ENCODE assay signal across 1 cellular context in the genomic region with DNA sequence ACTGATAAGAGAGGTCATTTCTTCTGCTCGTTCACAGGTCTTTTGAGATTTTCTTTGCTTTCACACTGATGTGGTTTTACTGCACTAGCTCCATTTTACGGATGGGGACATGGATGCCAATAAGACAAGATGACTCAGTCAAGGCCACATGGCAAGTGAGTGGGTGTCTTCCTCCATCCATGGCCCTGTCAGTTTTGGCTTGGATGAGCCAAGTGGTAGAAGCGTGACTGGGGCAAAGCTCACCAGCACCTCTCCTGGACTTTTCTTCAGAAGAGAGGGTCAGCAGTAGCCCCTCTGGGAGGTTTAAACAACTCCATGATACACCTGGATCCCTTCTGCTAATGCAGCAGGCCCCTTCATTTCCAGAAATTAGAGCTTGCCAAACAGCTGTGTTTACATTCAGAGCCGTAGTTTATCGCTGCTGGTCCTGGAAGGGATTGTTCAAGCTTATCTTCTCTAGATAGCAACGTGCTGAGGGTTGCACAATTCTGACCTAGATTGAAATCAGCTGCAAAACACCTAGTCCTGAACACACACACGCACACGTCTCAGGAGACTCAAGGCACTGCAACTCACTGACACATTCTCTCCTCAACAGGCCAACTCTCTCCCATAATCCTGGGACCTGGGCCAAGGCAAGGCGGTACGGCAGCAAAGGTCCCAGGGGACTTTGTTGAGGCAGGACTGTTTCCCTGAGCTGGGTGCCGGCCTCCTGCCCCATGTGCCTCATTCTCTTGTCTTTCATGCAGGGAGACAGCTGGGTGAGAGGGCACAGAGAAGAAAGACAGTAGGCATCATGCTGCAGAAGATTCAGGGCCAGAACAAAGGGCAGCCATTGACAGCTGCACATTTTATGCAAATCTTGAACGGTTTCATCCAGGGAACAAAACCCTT.
TF ChIP-seq lines count a peak whose summit lies in the region.

No MANE protein-coding gene starts in this region.

TF ChIP-seq in K562, 482 proteins besides CTCF, POLR2A, EP300 and RAD21 (continued from another document and continues in another):
- TF ChIP-seq, protein P1, sequence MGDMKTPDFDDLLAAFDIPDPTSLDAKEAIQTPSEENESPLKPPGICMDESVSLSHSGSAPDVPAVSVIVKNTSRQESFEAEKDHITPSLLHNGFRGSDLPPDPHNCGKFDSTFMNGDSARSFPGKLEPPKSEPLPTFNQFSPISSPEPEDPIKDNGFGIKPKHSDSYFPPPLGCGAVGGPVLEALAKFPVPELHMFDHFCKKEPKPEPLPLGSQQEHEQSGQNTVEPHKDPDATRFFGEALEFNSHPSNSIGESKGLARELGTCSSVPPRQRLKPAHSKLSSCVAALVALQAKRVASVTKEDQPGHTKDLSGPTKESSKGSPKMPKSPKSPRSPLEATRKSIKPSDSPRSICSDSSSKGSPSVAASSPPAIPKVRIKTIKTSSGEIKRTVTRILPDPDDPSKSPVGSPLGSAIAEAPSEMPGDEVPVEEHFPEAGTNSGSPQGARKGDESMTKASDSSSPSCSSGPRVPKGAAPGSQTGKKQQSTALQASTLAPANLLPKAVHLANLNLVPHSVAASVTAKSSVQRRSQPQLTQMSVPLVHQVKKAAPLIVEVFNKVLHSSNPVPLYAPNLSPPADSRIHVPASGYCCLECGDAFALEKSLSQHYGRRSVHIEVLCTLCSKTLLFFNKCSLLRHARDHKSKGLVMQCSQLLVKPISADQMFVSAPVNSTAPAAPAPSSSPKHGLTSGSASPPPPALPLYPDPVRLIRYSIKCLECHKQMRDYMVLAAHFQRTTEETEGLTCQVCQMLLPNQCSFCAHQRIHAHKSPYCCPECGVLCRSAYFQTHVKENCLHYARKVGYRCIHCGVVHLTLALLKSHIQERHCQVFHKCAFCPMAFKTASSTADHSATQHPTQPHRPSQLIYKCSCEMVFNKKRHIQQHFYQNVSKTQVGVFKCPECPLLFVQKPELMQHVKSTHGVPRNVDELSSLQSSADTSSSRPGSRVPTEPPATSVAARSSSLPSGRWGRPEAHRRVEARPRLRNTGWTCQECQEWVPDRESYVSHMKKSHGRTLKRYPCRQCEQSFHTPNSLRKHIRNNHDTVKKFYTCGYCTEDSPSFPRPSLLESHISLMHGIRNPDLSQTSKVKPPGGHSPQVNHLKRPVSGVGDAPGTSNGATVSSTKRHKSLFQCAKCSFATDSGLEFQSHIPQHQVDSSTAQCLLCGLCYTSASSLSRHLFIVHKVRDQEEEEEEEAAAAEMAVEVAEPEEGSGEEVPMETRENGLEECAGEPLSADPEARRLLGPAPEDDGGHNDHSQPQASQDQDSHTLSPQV (IDR thresholded peaks at IDR 0.05) = no peak
- TF ChIP-seq, protein P2, sequence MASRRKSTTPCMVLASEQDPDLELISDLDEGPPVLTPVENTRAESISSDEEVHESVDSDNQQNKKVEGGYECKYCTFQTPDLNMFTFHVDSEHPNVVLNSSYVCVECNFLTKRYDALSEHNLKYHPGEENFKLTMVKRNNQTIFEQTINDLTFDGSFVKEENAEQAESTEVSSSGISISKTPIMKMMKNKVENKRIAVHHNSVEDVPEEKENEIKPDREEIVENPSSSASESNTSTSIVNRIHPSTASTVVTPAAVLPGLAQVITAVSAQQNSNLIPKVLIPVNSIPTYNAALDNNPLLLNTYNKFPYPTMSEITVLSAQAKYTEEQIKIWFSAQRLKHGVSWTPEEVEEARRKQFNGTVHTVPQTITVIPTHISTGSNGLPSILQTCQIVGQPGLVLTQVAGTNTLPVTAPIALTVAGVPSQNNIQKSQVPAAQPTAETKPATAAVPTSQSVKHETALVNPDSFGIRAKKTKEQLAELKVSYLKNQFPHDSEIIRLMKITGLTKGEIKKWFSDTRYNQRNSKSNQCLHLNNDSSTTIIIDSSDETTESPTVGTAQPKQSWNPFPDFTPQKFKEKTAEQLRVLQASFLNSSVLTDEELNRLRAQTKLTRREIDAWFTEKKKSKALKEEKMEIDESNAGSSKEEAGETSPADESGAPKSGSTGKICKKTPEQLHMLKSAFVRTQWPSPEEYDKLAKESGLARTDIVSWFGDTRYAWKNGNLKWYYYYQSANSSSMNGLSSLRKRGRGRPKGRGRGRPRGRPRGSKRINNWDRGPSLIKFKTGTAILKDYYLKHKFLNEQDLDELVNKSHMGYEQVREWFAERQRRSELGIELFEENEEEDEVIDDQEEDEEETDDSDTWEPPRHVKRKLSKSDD (conservative IDR thresholded peaks at IDR 0.05; ENCODE audit: low read length) = no peak
- TF ChIP-seq PHTF2 (CRISPR knock-in tag; IDR thresholded peaks at IDR 0.05) = no peak
- TF ChIP-seq, protein P3, sequence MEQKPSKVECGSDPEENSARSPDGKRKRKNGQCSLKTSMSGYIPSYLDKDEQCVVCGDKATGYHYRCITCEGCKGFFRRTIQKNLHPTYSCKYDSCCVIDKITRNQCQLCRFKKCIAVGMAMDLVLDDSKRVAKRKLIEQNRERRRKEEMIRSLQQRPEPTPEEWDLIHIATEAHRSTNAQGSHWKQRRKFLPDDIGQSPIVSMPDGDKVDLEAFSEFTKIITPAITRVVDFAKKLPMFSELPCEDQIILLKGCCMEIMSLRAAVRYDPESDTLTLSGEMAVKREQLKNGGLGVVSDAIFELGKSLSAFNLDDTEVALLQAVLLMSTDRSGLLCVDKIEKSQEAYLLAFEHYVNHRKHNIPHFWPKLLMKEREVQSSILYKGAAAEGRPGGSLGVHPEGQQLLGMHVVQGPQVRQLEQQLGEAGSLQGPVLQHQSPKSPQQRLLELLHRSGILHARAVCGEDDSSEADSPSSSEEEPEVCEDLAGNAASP (IDR thresholded peaks at IDR 0.05) = no peak
- TF ChIP-seq NFIC (IDR thresholded peaks at IDR 0.05) = peak; percentile 66
- no peak for TF ChIP-seq CBX8 (IDR thresholded peaks at IDR 0.05; ENCODE audit: borderline replicate concordance, extremely low read depth, low read depth, low read length, poor library complexity, severe bottlenecking)
- TF ChIP-seq SAP30 (IDR thresholded peaks at IDR 0.05; ENCODE audit: borderline replicate concordance, insufficient read depth, low read depth, low read length, poor library complexity, severe bottlenecking) = no peak
- TF ChIP-seq TAF9B (IDR thresholded peaks at IDR 0.05; ENCODE audit: partially characterized antibody) = no peak
- TF ChIP-seq, protein P4, sequence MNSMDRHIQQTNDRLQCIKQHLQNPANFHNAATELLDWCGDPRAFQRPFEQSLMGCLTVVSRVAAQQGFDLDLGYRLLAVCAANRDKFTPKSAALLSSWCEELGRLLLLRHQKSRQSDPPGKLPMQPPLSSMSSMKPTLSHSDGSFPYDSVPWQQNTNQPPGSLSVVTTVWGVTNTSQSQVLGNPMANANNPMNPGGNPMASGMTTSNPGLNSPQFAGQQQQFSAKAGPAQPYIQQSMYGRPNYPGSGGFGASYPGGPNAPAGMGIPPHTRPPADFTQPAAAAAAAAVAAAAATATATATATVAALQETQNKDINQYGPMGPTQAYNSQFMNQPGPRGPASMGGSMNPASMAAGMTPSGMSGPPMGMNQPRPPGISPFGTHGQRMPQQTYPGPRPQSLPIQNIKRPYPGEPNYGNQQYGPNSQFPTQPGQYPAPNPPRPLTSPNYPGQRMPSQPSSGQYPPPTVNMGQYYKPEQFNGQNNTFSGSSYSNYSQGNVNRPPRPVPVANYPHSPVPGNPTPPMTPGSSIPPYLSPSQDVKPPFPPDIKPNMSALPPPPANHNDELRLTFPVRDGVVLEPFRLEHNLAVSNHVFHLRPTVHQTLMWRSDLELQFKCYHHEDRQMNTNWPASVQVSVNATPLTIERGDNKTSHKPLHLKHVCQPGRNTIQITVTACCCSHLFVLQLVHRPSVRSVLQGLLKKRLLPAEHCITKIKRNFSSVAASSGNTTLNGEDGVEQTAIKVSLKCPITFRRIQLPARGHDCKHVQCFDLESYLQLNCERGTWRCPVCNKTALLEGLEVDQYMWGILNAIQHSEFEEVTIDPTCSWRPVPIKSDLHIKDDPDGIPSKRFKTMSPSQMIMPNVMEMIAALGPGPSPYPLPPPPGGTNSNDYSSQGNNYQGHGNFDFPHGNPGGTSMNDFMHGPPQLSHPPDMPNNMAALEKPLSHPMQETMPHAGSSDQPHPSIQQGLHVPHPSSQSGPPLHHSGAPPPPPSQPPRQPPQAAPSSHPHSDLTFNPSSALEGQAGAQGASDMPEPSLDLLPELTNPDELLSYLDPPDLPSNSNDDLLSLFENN (IDR thresholded peaks at IDR 0.05; ENCODE audit: low read depth in 2 of 2, low read length in 2 of 2) = no peak
- peak in 1 of 2 experiments; percentile 54; a peak in 2 of 4 replicates for TF ChIP-seq MAZ (CRISPR knock-in tag; conservative IDR thresholded peaks at IDR 0.05 in 1 of 2, IDR thresholded peaks at IDR 0.05 in 1 of 2)
- TF ChIP-seq, protein P5, sequence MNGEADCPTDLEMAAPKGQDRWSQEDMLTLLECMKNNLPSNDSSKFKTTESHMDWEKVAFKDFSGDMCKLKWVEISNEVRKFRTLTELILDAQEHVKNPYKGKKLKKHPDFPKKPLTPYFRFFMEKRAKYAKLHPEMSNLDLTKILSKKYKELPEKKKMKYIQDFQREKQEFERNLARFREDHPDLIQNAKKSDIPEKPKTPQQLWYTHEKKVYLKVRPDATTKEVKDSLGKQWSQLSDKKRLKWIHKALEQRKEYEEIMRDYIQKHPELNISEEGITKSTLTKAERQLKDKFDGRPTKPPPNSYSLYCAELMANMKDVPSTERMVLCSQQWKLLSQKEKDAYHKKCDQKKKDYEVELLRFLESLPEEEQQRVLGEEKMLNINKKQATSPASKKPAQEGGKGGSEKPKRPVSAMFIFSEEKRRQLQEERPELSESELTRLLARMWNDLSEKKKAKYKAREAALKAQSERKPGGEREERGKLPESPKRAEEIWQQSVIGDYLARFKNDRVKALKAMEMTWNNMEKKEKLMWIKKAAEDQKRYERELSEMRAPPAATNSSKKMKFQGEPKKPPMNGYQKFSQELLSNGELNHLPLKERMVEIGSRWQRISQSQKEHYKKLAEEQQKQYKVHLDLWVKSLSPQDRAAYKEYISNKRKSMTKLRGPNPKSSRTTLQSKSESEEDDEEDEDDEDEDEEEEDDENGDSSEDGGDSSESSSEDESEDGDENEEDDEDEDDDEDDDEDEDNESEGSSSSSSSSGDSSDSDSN (IDR thresholded peaks at IDR 0.05; ENCODE audit: borderline replicate concordance in 1 of 2, low read depth in 2 of 2, low read length in 2 of 2) = no peak
- no peak for TF ChIP-seq NR4A1 (CRISPR knock-in tag; IDR thresholded peaks at IDR 0.05)
- TF ChIP-seq NR4A1 (tag; IDR thresholded peaks at IDR 0.05) = no peak
- no peak for TF ChIP-seq ZKSCAN1 (IDR thresholded peaks at IDR 0.05; ENCODE audit: low read depth, low read length)
- TF ChIP-seq SAFB2 (IDR thresholded peaks at IDR 0.05; ENCODE audit: borderline replicate concordance, low read depth, low read length, severe bottlenecking) = no peak
- TF ChIP-seq RB1 (IDR thresholded peaks at IDR 0.05; ENCODE audit: low read depth) = no peak
- TF ChIP-seq, protein P6, sequence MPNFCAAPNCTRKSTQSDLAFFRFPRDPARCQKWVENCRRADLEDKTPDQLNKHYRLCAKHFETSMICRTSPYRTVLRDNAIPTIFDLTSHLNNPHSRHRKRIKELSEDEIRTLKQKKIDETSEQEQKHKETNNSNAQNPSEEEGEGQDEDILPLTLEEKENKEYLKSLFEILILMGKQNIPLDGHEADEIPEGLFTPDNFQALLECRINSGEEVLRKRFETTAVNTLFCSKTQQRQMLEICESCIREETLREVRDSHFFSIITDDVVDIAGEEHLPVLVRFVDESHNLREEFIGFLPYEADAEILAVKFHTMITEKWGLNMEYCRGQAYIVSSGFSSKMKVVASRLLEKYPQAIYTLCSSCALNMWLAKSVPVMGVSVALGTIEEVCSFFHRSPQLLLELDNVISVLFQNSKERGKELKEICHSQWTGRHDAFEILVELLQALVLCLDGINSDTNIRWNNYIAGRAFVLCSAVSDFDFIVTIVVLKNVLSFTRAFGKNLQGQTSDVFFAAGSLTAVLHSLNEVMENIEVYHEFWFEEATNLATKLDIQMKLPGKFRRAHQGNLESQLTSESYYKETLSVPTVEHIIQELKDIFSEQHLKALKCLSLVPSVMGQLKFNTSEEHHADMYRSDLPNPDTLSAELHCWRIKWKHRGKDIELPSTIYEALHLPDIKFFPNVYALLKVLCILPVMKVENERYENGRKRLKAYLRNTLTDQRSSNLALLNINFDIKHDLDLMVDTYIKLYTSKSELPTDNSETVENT (CRISPR knock-in tag; IDR thresholded peaks at IDR 0.05) = no peak
- TF ChIP-seq ESRRA (IDR thresholded peaks at IDR 0.05; ENCODE audit: borderline replicate concordance, low read depth) = peak; percentile 29; the same call in 1 of the 2 replicates
- no peak for TF ChIP-seq RAD51 (IDR thresholded peaks at IDR 0.05; ENCODE audit: borderline replicate concordance, low read depth)
- TF ChIP-seq ZNF184 (CRISPR knock-in tag; IDR thresholded peaks at IDR 0.05) = no peak
- TF ChIP-seq CTBP1 (IDR thresholded peaks at IDR 0.05; ENCODE audit: borderline replicate concordance) = peak; percentile 76; the same call in 1 of the 2 replicates
- TF ChIP-seq, protein P7, sequence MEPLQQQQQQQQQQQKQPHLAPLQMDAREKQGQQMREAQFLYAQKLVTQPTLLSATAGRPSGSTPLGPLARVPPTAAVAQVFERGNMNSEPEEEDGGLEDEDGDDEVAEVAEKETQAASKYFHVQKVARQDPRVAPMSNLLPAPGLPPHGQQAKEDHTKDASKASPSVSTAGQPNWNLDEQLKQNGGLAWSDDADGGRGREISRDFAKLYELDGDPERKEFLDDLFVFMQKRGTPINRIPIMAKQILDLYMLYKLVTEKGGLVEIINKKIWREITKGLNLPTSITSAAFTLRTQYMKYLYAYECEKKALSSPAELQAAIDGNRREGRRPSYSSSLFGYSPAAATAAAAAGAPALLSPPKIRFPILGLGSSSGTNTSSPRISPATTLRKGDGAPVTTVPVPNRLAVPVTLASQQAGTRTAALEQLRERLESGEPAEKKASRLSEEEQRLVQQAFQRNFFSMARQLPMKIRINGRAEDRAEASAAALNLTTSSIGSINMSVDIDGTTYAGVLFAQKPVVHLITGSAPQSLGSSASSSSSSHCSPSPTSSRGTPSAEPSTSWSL (CRISPR knock-in tag; IDR thresholded peaks at IDR 0.05; ENCODE audit: borderline replicate concordance) = no peak
- TF ChIP-seq, protein P8, sequence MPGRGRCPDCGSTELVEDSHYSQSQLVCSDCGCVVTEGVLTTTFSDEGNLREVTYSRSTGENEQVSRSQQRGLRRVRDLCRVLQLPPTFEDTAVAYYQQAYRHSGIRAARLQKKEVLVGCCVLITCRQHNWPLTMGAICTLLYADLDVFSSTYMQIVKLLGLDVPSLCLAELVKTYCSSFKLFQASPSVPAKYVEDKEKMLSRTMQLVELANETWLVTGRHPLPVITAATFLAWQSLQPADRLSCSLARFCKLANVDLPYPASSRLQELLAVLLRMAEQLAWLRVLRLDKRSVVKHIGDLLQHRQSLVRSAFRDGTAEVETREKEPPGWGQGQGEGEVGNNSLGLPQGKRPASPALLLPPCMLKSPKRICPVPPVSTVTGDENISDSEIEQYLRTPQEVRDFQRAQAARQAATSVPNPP (IDR thresholded peaks at IDR 0.05; ENCODE audit: borderline replicate concordance, insufficient read depth, insufficient read length) = no peak
- TF ChIP-seq ZNF668 (CRISPR knock-in tag; IDR thresholded peaks at IDR 0.05) = no peak
- no peak for TF ChIP-seq ASH1L (IDR thresholded peaks at IDR 0.05; ENCODE audit: borderline replicate concordance, low read depth, partially characterized antibody)
- no peak for TF ChIP-seq FOXJ3 (CRISPR knock-in tag; IDR thresholded peaks at IDR 0.05)
- no peak for TF ChIP-seq MEF2A (IDR thresholded peaks at IDR 0.05; ENCODE audit: control insufficient read depth, low read depth, low read length)
